ENCODE assay signal across 1 cellular context in the genomic region with DNA sequence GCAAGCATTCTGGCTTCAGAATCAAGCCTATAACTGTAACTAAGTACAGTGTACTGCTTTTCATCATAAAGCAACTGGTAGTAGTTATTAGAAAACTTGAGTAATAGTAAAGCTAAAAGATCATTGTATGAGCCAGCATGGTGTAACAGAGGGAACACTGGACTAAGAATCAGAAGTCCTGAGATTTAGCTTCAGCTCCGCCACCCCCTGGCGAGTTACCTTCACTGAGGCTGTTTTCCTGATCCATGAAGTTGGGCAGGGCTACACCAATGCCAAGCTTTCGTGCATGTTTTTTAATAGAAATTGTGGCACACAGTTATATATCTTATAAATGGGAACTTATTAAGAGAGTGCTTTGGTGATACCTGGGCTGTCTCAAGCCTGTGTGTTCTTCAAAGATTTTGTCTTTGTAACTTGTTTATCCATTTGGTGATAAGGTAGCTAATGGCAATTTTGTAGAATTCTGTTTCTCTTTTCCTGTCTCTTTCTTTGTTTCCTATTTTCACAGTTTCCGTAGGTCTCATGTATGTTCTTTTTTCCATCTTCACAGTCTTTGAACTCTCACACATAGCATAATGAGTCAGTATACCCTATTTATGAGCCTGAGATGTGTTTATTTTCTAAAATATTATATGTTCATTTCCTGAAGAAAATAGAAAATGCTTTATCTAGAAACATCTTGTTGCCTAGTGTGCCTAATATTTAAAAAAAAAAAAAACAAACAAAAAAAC.
TF ChIP-seq lines count a peak whose summit lies in the region.

No MANE protein-coding gene starts in this region.

TF ChIP-seq in HCT116, 20 proteins besides CTCF, POLR2A, EP300 and RAD21:
- no peak for TF ChIP-seq CBX3 (IDR thresholded peaks at IDR 0.05; ENCODE audit: low read depth)
- no peak for TF ChIP-seq TCF7L2 (IDR thresholded peaks at IDR 0.05; ENCODE audit: borderline replicate concordance, extremely low read depth, insufficient read depth, insufficient read length)
- no peak for TF ChIP-seq EZH2 (IDR thresholded peaks at IDR 0.05)
- no peak for TF ChIP-seq SRF (IDR thresholded peaks at IDR 0.05; ENCODE audit: low read depth)
- no peak for TF ChIP-seq EGR1 (IDR thresholded peaks at IDR 0.05; ENCODE audit: low read depth)
- no peak for TF ChIP-seq CEBPB (IDR thresholded peaks at IDR 0.05; ENCODE audit: low read depth)
- no peak for TF ChIP-seq JUND (IDR thresholded peaks at IDR 0.05)
- TF ChIP-seq, protein P1, sequence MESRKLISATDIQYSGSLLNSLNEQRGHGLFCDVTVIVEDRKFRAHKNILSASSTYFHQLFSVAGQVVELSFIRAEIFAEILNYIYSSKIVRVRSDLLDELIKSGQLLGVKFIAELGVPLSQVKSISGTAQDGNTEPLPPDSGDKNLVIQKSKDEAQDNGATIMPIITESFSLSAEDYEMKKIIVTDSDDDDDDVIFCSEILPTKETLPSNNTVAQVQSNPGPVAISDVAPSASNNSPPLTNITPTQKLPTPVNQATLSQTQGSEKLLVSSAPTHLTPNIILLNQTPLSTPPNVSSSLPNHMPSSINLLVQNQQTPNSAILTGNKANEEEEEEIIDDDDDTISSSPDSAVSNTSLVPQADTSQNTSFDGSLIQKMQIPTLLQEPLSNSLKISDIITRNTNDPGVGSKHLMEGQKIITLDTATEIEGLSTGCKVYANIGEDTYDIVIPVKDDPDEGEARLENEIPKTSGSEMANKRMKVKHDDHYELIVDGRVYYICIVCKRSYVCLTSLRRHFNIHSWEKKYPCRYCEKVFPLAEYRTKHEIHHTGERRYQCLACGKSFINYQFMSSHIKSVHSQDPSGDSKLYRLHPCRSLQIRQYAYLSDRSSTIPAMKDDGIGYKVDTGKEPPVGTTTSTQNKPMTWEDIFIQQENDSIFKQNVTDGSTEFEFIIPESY (IDR thresholded peaks at IDR 0.05; ENCODE audit: extremely low read depth, insufficient replicate concordance, low read length): no peak
- TF ChIP-seq, protein P2, sequence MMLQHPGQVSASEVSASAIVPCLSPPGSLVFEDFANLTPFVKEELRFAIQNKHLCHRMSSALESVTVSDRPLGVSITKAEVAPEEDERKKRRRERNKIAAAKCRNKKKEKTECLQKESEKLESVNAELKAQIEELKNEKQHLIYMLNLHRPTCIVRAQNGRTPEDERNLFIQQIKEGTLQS (IDR thresholded peaks at IDR 0.05): no peak
- no peak for TF ChIP-seq POLR2AphosphoS5 (IDR thresholded peaks at IDR 0.05; ENCODE audit: low read depth, low read length)
- TF ChIP-seq YY1 (IDR thresholded peaks at IDR 0.05; ENCODE audit: extremely low read depth, insufficient replicate concordance, low read depth, low read length): no peak
- TF ChIP-seq, protein P3, sequence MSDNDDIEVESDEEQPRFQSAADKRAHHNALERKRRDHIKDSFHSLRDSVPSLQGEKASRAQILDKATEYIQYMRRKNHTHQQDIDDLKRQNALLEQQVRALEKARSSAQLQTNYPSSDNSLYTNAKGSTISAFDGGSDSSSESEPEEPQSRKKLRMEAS (IDR thresholded peaks at IDR 0.05): no peak
- no peak for TF ChIP-seq ELF1 (IDR thresholded peaks at IDR 0.05; ENCODE audit: borderline replicate concordance, low read depth)
- TF ChIP-seq, protein P4, sequence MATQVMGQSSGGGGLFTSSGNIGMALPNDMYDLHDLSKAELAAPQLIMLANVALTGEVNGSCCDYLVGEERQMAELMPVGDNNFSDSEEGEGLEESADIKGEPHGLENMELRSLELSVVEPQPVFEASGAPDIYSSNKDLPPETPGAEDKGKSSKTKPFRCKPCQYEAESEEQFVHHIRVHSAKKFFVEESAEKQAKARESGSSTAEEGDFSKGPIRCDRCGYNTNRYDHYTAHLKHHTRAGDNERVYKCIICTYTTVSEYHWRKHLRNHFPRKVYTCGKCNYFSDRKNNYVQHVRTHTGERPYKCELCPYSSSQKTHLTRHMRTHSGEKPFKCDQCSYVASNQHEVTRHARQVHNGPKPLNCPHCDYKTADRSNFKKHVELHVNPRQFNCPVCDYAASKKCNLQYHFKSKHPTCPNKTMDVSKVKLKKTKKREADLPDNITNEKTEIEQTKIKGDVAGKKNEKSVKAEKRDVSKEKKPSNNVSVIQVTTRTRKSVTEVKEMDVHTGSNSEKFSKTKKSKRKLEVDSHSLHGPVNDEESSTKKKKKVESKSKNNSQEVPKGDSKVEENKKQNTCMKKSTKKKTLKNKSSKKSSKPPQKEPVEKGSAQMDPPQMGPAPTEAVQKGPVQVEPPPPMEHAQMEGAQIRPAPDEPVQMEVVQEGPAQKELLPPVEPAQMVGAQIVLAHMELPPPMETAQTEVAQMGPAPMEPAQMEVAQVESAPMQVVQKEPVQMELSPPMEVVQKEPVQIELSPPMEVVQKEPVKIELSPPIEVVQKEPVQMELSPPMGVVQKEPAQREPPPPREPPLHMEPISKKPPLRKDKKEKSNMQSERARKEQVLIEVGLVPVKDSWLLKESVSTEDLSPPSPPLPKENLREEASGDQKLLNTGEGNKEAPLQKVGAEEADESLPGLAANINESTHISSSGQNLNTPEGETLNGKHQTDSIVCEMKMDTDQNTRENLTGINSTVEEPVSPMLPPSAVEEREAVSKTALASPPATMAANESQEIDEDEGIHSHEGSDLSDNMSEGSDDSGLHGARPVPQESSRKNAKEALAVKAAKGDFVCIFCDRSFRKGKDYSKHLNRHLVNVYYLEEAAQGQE (IDR thresholded peaks at IDR 0.05; ENCODE audit: low read depth): no peak
- no peak for TF ChIP-seq ZFX (IDR thresholded peaks at IDR 0.05)
- TF ChIP-seq SP1 (IDR thresholded peaks at IDR 0.05; ENCODE audit: low read depth): no peak
- no peak for TF ChIP-seq SIN3A (IDR thresholded peaks at IDR 0.05; ENCODE audit: low read depth)
TF ChIP-seq in HCT116: peak in this region for 0.
